In the genomic region with DNA sequence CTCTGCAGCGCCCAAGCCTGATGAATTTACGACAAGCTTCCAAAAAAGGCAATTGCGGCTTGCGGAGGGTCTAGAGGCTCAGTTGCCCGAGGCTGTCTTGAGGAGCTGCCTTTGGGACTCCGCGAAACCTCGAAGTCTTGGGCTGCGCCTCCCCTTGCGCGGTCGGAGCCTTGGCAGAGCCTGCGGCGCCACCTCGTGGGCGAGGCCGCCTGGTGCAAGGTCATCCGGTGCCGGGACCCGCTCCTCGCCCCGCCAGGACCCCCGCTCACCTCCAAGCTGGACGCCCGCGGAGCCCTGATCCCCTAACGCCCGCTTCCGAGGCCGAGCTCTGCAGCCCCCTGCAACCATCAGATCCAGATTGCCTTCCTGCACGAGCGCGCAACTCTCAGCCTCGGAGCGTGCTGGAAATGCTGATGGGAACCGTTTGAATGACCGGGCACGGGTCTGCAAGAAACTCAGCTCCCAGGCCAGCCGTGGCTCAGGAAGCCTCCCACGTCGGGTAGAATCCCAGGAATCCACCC, we compare ENCODE assay signal across 3 cellular contexts.
TF ChIP-seq lines count a peak whose summit lies in the region.

No MANE protein-coding gene starts in this region.

TF ChIP-seq in A549, 52 proteins besides CTCF, POLR2A, EP300 and RAD21:
- TF ChIP-seq, protein P1, sequence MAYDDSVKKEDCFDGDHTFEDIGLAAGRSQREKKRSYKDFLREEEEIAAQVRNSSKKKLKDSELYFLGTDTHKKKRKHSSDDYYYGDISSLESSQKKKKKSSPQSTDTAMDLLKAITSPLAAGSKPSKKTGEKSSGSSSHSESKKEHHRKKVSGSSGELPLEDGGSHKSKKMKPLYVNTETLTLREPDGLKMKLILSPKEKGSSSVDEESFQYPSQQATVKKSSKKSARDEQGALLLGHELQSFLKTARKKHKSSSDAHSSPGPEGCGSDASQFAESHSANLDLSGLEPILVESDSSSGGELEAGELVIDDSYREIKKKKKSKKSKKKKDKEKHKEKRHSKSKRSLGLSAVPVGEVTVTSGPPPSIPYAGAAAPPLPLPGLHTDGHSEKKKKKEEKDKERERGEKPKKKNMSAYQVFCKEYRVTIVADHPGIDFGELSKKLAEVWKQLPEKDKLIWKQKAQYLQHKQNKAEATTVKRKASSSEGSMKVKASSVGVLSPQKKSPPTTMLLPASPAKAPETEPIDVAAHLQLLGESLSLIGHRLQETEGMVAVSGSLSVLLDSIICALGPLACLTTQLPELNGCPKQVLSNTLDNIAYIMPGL (CRISPR knock-in tag; IDR thresholded peaks at IDR 0.05; ENCODE audit: borderline replicate concordance) = no peak
- TF ChIP-seq HEYL (CRISPR knock-in tag; IDR thresholded peaks at IDR 0.05) (no peak), ESRRA (IDR thresholded peaks at IDR 0.05; ENCODE audit: borderline replicate concordance, low read length) (no peak), MAZ (IDR thresholded peaks at IDR 0.05; ENCODE audit: borderline replicate concordance, low read depth, low read length) (no peak), KDM5A (IDR thresholded peaks at IDR 0.05) (peak; percentile 37; the same call in 1 of the 2 replicates), PHF8 (IDR thresholded peaks at IDR 0.05; ENCODE audit: borderline replicate concordance, low read depth) (no peak), FOSL2 (IDR thresholded peaks at IDR 0.05) (no peak), FOSL2 (CRISPR knock-in tag; IDR thresholded peaks at IDR 0.05) (no peak), RNF2 (IDR thresholded peaks at IDR 0.05; ENCODE audit: borderline replicate concordance, low read depth) (no peak), CHD2 (IDR thresholded peaks at IDR 0.05; ENCODE audit: low read length, partially characterized antibody) (no peak), JUN (IDR thresholded peaks at IDR 0.05) (no peak), HOXB13 (CRISPR knock-in tag; IDR thresholded peaks at IDR 0.05; ENCODE audit: low read depth) (no peak), RARB (CRISPR knock-in tag; IDR thresholded peaks at IDR 0.05) (no peak), CEBPB (IDR thresholded peaks at IDR 0.05) (no peak), SMC3 (IDR thresholded peaks at IDR 0.05) (peak; percentile 70)
- TF ChIP-seq, protein P2, sequence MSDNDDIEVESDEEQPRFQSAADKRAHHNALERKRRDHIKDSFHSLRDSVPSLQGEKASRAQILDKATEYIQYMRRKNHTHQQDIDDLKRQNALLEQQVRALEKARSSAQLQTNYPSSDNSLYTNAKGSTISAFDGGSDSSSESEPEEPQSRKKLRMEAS (IDR thresholded peaks at IDR 0.05) = 0 out of 2 replicates have a peak, but pooled peaks have one; percentile 14
- TF ChIP-seq, protein P3, sequence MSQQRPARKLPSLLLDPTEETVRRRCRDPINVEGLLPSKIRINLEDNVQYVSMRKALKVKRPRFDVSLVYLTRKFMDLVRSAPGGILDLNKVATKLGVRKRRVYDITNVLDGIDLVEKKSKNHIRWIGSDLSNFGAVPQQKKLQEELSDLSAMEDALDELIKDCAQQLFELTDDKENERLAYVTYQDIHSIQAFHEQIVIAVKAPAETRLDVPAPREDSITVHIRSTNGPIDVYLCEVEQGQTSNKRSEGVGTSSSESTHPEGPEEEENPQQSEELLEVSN (IDR thresholded peaks at IDR 0.05; ENCODE audit: borderline replicate concordance, low read depth) = no peak
TF ChIP-seq in A549: peak in this region for 3.

TF ChIP-seq in GM12891, 5 proteins besides CTCF, POLR2A, EP300 and RAD21 (continued from another document):
- TF ChIP-seq TAF1 (IDR thresholded peaks at IDR 0.05; ENCODE audit: low read depth, low read length) (no peak), PAX5 (IDR thresholded peaks at IDR 0.05; ENCODE audit: insufficient read depth, low read length, severe bottlenecking) (no peak)

TF ChIP-seq in Ishikawa, 13 proteins besides CTCF, POLR2A, EP300 and RAD21:
- TF ChIP-seq USF1 (IDR thresholded peaks at IDR 0.05) (no peak), ZBTB7A (IDR thresholded peaks at IDR 0.05; ENCODE audit: low read depth) (peak; percentile 67; the same call in 1 of the 2 replicates), TAF1 (IDR thresholded peaks at IDR 0.05; ENCODE audit: low read depth) (no peak)
